8 cellular contexts compared by ENCODE assay signal in the genomic region with DNA sequence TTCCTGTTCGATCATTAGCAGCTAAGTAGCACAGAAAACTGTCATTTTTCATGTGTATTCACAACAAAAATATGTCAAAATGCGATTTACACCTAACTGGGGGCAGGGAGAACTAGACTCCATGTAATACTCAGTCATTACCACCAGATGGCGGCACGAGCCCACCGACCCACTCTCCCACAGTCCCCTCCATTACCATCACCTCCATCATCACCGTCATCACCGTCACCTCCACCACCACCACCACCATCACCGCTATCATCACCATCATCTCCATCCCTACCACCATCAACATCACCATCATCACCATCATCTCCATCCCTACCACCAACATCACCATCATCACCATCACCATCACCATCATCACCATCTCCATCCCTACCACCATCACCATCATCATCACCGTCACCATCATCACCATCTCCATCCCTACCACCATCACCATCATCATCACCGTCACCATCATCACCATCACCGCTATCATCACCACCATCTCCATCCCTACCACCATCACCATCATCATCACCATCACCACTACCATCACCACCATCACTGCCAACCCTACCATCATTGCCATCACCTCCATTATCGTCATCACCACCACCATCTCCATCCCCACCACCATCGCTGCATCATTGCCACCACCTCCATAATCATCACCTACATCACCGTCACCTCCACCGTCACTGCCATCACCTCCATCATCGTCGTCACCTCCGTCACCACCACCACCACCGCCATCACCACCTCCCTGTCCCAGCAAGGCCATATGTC. TPM values are rescaled to one million over a fixed set of nuclear protein-coding genes. Genes with fewer than 3 reads are reported as not detected.
A peak's percentile ranks its signal among the peaks of the same experiment; 100 is the strongest.
DNase-seq lines count a peak whose midpoint lies in the region; ATAC-seq and TF ChIP-seq lines count a peak whose summit lies in the region.

No MANE protein-coding gene starts in this region.

- in situ Hi-C loops in T47D (cut with HindIII; ENCODE audit: low pct_unique_long_range_greater_than_20kb, low sequenced_read_pairs) = no loop called here

- TF ChIP-seq CTCF in Loucy (conservative IDR thresholded peaks at IDR 0.05; ENCODE audit: low read length) (peak; percentile 81), WI38 (IDR thresholded peaks at IDR 0.05; ENCODE audit: low read depth, low read length) (peak; percentile 61)

- no peak overlapping the region for H3K9ac ChIP-seq in Loucy (ENCODE audit: low read depth, low read length, poor library complexity, severe bottlenecking)

- H3K79me2 ChIP-seq in Loucy (ENCODE audit: insufficient read depth, low read length) = peaks cover 9% of the 10 kb centered on the region; the same call in 1 of the 2 replicates

- no peak overlapping the region for H3K4me2 ChIP-seq in Loucy (ENCODE audit: low read depth, low read length, poor library complexity, severe bottlenecking)

- H3K4me1 ChIP-seq in Loucy (ENCODE audit: insufficient read depth, low read length, poor library complexity, severe bottlenecking) = peaks cover 4% of the 10 kb centered on the region

- peaks cover 17% of the 10 kb centered on the region; the same call in 1 of the 2 replicates for H3K36me3 ChIP-seq in Loucy (ENCODE audit: insufficient read depth, low read length)

- H4K20me1 ChIP-seq in Loucy (ENCODE audit: insufficient read depth, low read length, poor library complexity, severe bottlenecking) = no peaks in the 10 kb centered on the region

- no peaks in the 10 kb centered on the region for H3F3A ChIP-seq in Loucy (ENCODE audit: low read depth)

- H3K4me3 ChIP-seq in Loucy (ENCODE audit: low read length, poor library complexity, severe bottlenecking) = no peak overlapping the region
- no peak overlapping the region for H3K4me3 ChIP-seq in WI38 (ENCODE audit: low read depth, low read length)

- DNase-seq in DMS114 treated with DMSO at 0.1 percent for 48 hours (lab: John Stamatoyannopoulos, UW; ENCODE audit: unreplicated experiment) (peak; percentile 18), T47D (ENCODE audit: low read depth in 1 of 2, low spot score in 1 of 2) (peak; percentile 42 to 73), left lobe of liver (ENCODE audit: low spot score) (no peak), mesenteric fat pad (ENCODE audit: low spot score) (no peak)
- peak; percentile 43 for DNase-seq in stimulated activated CD8-positive, alpha-beta memory T cell treated with anti-CD3 and anti-CD28 coated beads, Interleukin-12 subunit alpha, Interleukin-12 subunit beta, amount 100 ng/mL, for 1 hour (ENCODE audit: low read depth)

- no peak overlapping the region for H2AFZ ChIP-seq in Loucy (ENCODE audit: low read length)

- H3K9me2 ChIP-seq in Loucy (replicated peaks; ENCODE audit: low read depth, low read length) = no peaks in the 10 kb centered on the region

- no peaks in the 10 kb centered on the region for H3K9me3 ChIP-seq in Loucy (ENCODE audit: insufficient read depth, low read depth, low read length)

- peak; percentile 48 for ATAC-seq in left lobe of liver
- ATAC-seq in HG02852 (IDR thresholded peaks at IDR 0.05; ENCODE audit: unreplicated experiment) = no peak

- no peaks in the 10 kb centered on the region for H3K27me3 ChIP-seq in Loucy (ENCODE audit: insufficient read depth, low read length, poor library complexity, severe bottlenecking)

RNA-seq across cellular contexts. Expression of gene NDUFAF8, which starts 14.4 kb away (rescaled TPM):
- total RNA-seq in left lobe of liver = 33.3 TPM
- 46.2 TPM for total RNA-seq in mesenteric fat pad

RNA-seq across cellular contexts. Expression of gene TEPSIN, which starts 14.7 kb away (rescaled TPM):
- 33.9 TPM for total RNA-seq in left lobe of liver
- 23.1 TPM for total RNA-seq in mesenteric fat pad

RNA-seq across cellular contexts. Expression of gene CEP131, which starts 30.8 kb away (rescaled TPM):
- 2.1 TPM for total RNA-seq in left lobe of liver
- 3.4 TPM for total RNA-seq in mesenteric fat pad

RNA-seq across cellular contexts. Expression of gene SLC38A10, which starts 41.6 kb away (rescaled TPM):
- total RNA-seq in left lobe of liver (101 TPM), mesenteric fat pad (88.0 TPM)

Comparison
In these comparisons a context has a peak if more than half of its experiments do, and no peak if none do; other contexts are left out.
1. DNase-seq: peak in DMS114 treated with DMSO at 0.1 percent for 48 hours (single experiment), T47D (2 of 2) and stimulated activated CD8-positive, alpha-beta memory T cell treated with anti-CD3 and anti-CD28 coated beads, Interleukin-12 subunit alpha, Interleukin-12 subunit beta, amount 100 ng/mL, for 1 hour (single experiment); none in left lobe of liver (single experiment) and mesenteric fat pad (single experiment).